In the genomic region with DNA sequence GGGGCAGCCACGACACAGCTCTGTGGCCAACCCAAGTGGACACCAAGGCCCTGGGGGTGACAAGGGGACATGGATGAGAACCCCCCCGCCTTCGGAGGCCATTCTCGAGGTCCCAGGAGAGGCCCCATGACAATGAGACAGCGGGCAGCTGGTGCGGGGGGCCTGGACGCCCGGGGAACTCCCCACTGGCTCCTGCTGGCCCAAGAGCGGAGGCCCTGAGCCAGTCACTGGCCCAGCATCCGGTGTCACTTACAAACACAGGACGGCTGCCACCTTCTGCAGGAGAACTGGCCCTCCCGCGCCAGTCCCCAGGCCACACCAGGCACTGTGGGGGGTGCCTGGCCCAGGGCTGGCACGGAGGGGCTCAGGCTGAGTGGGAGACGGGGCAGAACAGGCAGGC, we compare ENCODE assay signal across 14 cellular contexts. TPM values are rescaled to one million over a fixed set of nuclear protein-coding genes. Genes with fewer than 3 reads are reported as not detected.
DNase-seq lines count a peak whose midpoint lies in the region; ATAC-seq and TF ChIP-seq lines count a peak whose summit lies in the region.
"Had no signal": no experiment of that assay in that cellular context is flagged by ENCODE, and none has a peak within 500 bp of the region (broad histone marks: within the 10 kb centered on the region; RNA-seq: fewer than 3 reads in every experiment).

No MANE protein-coding gene starts in this region.

- no peak for DNase-seq in AG10803 (ENCODE audit: low read depth)
- DNase-seq in astrocyte of the cerebellum (ENCODE audit: low read depth): no peak
- DNase-seq in right cardiac atrium: peak in 2 of 3 donors; percentile 75 to 84
- DNase-seq in gastrocnemius medialis: peak; percentile 77 to 91
- DNase-seq in NCI-H345 (lab: John Stamatoyannopoulos, UW): no peak
- no peak for DNase-seq in H4 (ENCODE audit: low spot score)
- DNase-seq in activated CD4-positive, alpha-beta memory T cell treated with anti-CD3 and anti-CD28 coated beads, Interleukin-2, amount 10 ng/mL, durations not matched to agents 7 days and 5 days: no peak
- DNase-seq: DMS79, midbrain, NCI-H187 had no signal

- H3K9me3 Mint-ChIP-seq in activated CD4-positive, alpha-beta memory T cell treated with anti-CD3 and anti-CD28 coated beads, Interleukin-2, amount 10 ng/mL, durations not matched to agents 7 days and 5 days: no peaks in the 10 kb centered on the region
- H3K9me3 Mint-ChIP-seq: activated T-helper 2 cell treated with anti-CD3 and anti-CD28 coated beads, Interferon-gamma antibody, Interleukin-2, Interleukin-4, amounts not matched to agents 10 μg/mL and 5 μg/mL and 100 μg/mL, durations not matched to agents 14 hours and 24 hours and 36 hours had no signal

- H3K36me3 ChIP-seq in gastrocnemius medialis: no peaks in the 10 kb centered on the region

- ATAC-seq in right cardiac atrium (no peak), gastrocnemius medialis (peak; percentile 18 to 33), GM21717 (IDR thresholded peaks at IDR 0.05; ENCODE audit: unreplicated experiment) (no peak)
- ATAC-seq: esophagus mucosa had no signal

- TF ChIP-seq CTCF in AG10803 (conservative IDR thresholded peaks at IDR 0.05; ENCODE audit: low read length) (no peak), astrocyte of the cerebellum (IDR thresholded peaks at IDR 0.05; ENCODE audit: low read depth, low read length, missing control alignments) (no peak), gastrocnemius medialis (IDR thresholded peaks at IDR 0.05 in 4 of 5, conservative IDR thresholded peaks at IDR 0.05 in 1 of 5) (no peak)

- CTCF ChIA-PET in activated CD4-positive, alpha-beta memory T cell treated with anti-CD3 and anti-CD28 coated beads, Interleukin-2, amount 10 ng/mL, durations not matched to agents 7 days and 5 days (lab: Charles Lee): no interaction called here

- H3K27me3 Mint-ChIP-seq in activated CD4-positive, alpha-beta memory T cell treated with anti-CD3 and anti-CD28 coated beads, Interleukin-2, amount 10 ng/mL, durations not matched to agents 7 days and 5 days: no peaks in the 10 kb centered on the region

- H3K9me3 ChIP-seq in right cardiac atrium (ENCODE audit: control insufficient read depth, low read length) (no peaks in the 10 kb centered on the region), gastrocnemius medialis (no peaks in the 10 kb centered on the region)

- H3K4me1 ChIP-seq in right cardiac atrium (ENCODE audit: control insufficient read depth, insufficient read depth, low read length) (peaks cover 30% of the 10 kb centered on the region), gastrocnemius medialis (peaks cover 84 to 89% of the 10 kb centered on the region in 2 donors)

- H3K4me3 ChIP-seq in AG10803 (ENCODE audit: low read length) (peak overlapping the region; percentile 24; the same call in 1 of the 2 replicates), astrocyte of the cerebellum (ENCODE audit: low read depth, low read length) (peak overlapping the region; percentile 56), right cardiac atrium (ENCODE audit: low read length) (no peak overlapping the region), gastrocnemius medialis (peak overlapping the region; percentile 6 to 59 (median 54))
- H3K4me3 ChIP-seq: SK-N-MC had no signal

- in situ Hi-C loops in astrocyte of the cerebellum (cut with HindIII; ENCODE audit: low sequenced_read_pairs) (no loop called here), gastrocnemius medialis (cut with MboI; ENCODE audit: low sequenced_read_pairs in 4 of 4) (loop anchor here in 1 of 4 donors (10.0 to 25.0 kb wide), 2 partner anchors 129 to 249 kb away; no protein-coding TSS in a partner anchor)

- H3K27ac Mint-ChIP-seq in activated CD4-positive, alpha-beta memory T cell treated with anti-CD3 and anti-CD28 coated beads, Interleukin-2, amount 10 ng/mL, durations not matched to agents 7 days and 5 days: no peak overlapping the region
- H3K27ac Mint-ChIP-seq: activated T-helper 2 cell treated with anti-CD3 and anti-CD28 coated beads, Interferon-gamma antibody, Interleukin-2, Interleukin-4, amounts not matched to agents 10 μg/mL and 5 μg/mL and 100 μg/mL, durations not matched to agents 14 hours and 24 hours and 36 hours had no signal

- intact Hi-C loops in right cardiac atrium (cut with DNase I): loop anchor here in 2 of 4 donors (5.0 to 10.0 kb wide), 4 partner anchors 51 to 251 kb away; a partner anchor contains a TSS
- intact Hi-C loops in gastrocnemius medialis (cut with DNase I; ENCODE audit: low total_unique reads): loop anchor here (2.0 to 5.0 kb wide), 4 partner anchors 63 to 251 kb away; no protein-coding TSS in a partner anchor

- WGBS in right cardiac atrium: 47% methylated on average over 15 of the region's 15 CpGs

- H3K27ac ChIP-seq in right cardiac atrium (ENCODE audit: low read length) (peak overlapping the region; percentile 3), gastrocnemius medialis (peak overlapping the region; percentile 90 to 99 (median 96))
- H3K27ac ChIP-seq: SK-N-MC had no signal

- no peaks in the 10 kb centered on the region for H3K36me3 Mint-ChIP-seq in activated CD4-positive, alpha-beta memory T cell treated with anti-CD3 and anti-CD28 coated beads, Interleukin-2, amount 10 ng/mL, durations not matched to agents 7 days and 5 days (ENCODE audit: low read depth)

- H3K27me3 ChIP-seq in right cardiac atrium (ENCODE audit: control insufficient read depth, insufficient read depth) (no peaks in the 10 kb centered on the region), gastrocnemius medialis (no peaks in the 10 kb centered on the region)

- peak; percentile 45 to 67 for TF ChIP-seq POLR2A in gastrocnemius medialis (IDR thresholded peaks at IDR 0.05)

- no peak overlapping the region for H3K4me3 Mint-ChIP-seq in activated CD4-positive, alpha-beta memory T cell treated with anti-CD3 and anti-CD28 coated beads, Interleukin-2, amount 10 ng/mL, durations not matched to agents 7 days and 5 days

- H3K4me1 Mint-ChIP-seq in activated CD4-positive, alpha-beta memory T cell treated with anti-CD3 and anti-CD28 coated beads, Interleukin-2, amount 10 ng/mL, durations not matched to agents 7 days and 5 days: no peaks in the 10 kb centered on the region

- POLR2A ChIA-PET in activated CD4-positive, alpha-beta memory T cell treated with anti-CD3 and anti-CD28 coated beads, Interleukin-2, amount 10 ng/mL, durations not matched to agents 7 days and 5 days (lab: Charles Lee): no interaction called here

RNA-seq across cellular contexts. Expression of a gene that starts 51.4 kb away (rescaled TPM):
- 100 to 1,000 TPM; 137 to 166 (median 146) TPM for total RNA-seq in right cardiac atrium
- 66.4 TPM for polyA plus RNA-seq in right cardiac atrium
- total RNA-seq in gastrocnemius medialis: 100 to 1,000 TPM in 2 of 4 donors, 10 to 100 TPM in 2; 37.7 to 123 (median 105) TPM
- 17.9 and 21.5 TPM in 2 replicates for total RNA-seq in H4 (2014; rRNA removed; shearing (Covaris generic))
- 10 to 100 TPM; 88.9 to 90.8 TPM for total RNA-seq in activated CD4-positive, alpha-beta memory T cell treated with anti-CD3 and anti-CD28 coated beads, Interleukin-2, amount 10 ng/mL, durations not matched to agents 7 days and 5 days

Comparison
In these comparisons a context has a peak if more than half of its experiments do, and no peak if none do; other contexts are left out.
1. DNase-seq: peak in right cardiac atrium (2 of 3) and gastrocnemius medialis (2 of 2); none in AG10803 (single experiment), astrocyte of the cerebellum (single experiment), NCI-H345 (single experiment), H4 (single experiment) and activated CD4-positive, alpha-beta memory T cell treated with anti-CD3 and anti-CD28 coated beads, Interleukin-2, amount 10 ng/mL, durations not matched to agents 7 days and 5 days (single experiment).
2. ATAC-seq: peak in gastrocnemius medialis (2 of 2); none in right cardiac atrium (0 of 2) and GM21717 (single experiment).